18 cellular contexts compared by ENCODE assay signal in the genomic region with DNA sequence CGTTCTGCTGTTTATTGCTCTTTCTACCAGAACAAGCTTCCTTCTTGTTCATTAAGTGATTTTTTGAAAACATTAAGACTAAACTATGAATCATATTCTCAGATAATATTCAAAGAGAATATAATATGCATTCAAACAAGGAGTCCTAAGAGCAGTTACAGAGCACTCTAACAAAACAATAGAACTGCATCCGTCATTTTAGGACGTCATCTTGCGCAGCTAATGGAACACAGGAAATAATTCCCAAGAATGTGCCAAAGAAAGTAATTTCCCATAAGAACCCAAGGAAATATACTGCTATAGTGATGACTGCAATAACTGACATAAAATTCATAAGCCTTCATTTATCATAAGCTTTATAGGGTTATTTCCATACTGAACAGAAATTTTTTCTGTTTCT. TPM values are rescaled to one million over a fixed set of nuclear protein-coding genes. Genes with fewer than 3 reads are reported as not detected.
DNase-seq lines count a peak whose midpoint lies in the region; ATAC-seq, FAIRE-seq and TF ChIP-seq lines count a peak whose summit lies in the region.
"Had no signal": no experiment of that assay in that cellular context is flagged by ENCODE, and none has a peak within 500 bp of the region (broad histone marks: within the 10 kb centered on the region; RNA-seq: fewer than 3 reads in every experiment).

No MANE protein-coding gene starts in this region.

- H3F3A ChIP-seq in SK-N-SH (replicated peaks; ENCODE audit: insufficient read depth) = no peaks in the 10 kb centered on the region

- H3K27me3 ChIP-seq in SK-N-SH (ENCODE audit: insufficient read depth) (peaks cover 6% of the 10 kb centered on the region; the same call in 1 of the 2 replicates), skeletal muscle tissue (ENCODE audit: control insufficient read depth in 3 of 3, insufficient read depth in 3 of 3, low read length in 3 of 3) (no peaks in the 10 kb centered on the region)

- no peaks in the 10 kb centered on the region for H3K79me2 ChIP-seq in SK-N-SH (ENCODE audit: insufficient read depth)

- no peaks in the 10 kb centered on the region for H3K9me2 ChIP-seq in SK-N-SH

- H3K9me3 ChIP-seq in SK-N-SH = no peaks in the 10 kb centered on the region
- no peaks in the 10 kb centered on the region for H3K9me3 ChIP-seq in skeletal muscle tissue (ENCODE audit: control insufficient read depth in 3 of 3, low read length in 3 of 3)
- H3K9me3 ChIP-seq: A549 had no signal

- peak; percentile 48 for FAIRE-seq in D721Med (lab: Jason Lieb, UNC)
- FAIRE-seq: A549, G401.6, GM12891, H54 had no signal

- no peak overlapping the region for H3K4me2 ChIP-seq in SK-N-SH
- H3K4me2 ChIP-seq: A549, GM23338 had no signal

- no peaks in the 10 kb centered on the region for H3K36me3 ChIP-seq in SK-N-SH (replicated peaks in 1 of 2; ENCODE audit: control insufficient read depth in 1 of 2, insufficient read depth in 2 of 2, low read length in 1 of 2)
- H3K36me3 ChIP-seq in skeletal muscle tissue (ENCODE audit: control insufficient read depth in 3 of 3, insufficient read depth in 3 of 3, low read length in 3 of 3) = no peaks in the 10 kb centered on the region

- TF ChIP-seq CTCF in SK-N-SH (IDR thresholded peaks at IDR 0.05) (no peak), D721Med (IDR thresholded peaks at IDR 0.05; ENCODE audit: insufficient read depth, missing control alignments) (no peak)

- 81% methylated on average over 4 of the region's 4 CpGs for WGBS in SK-N-SH (ENCODE audit: low lambda C conversion rate)

- no peaks in the 10 kb centered on the region for H4K20me1 ChIP-seq in SK-N-SH (ENCODE audit: insufficient read depth)

- H2AFZ ChIP-seq in SK-N-SH (ENCODE audit: low read depth) = no peak overlapping the region
- H2AFZ ChIP-seq: GM23338 had no signal

- H3K27ac ChIP-seq in SK-N-SH (ENCODE audit: low read depth in 2 of 2, low read length in 1 of 2) (no peak overlapping the region), skeletal muscle tissue (ENCODE audit: low read depth, low read length) (peak overlapping the region; percentile 25)
- H3K27ac ChIP-seq: 22Rv1, A549, C4-2B had no signal

- no peak for TF ChIP-seq RAD21 in SK-N-SH (IDR thresholded peaks at IDR 0.05; ENCODE audit: low read length)

- H3K4me1 ChIP-seq in SK-N-SH (ENCODE audit: control insufficient read depth in 1 of 2, insufficient read depth in 2 of 2, low read depth in 1 of 2, low read length in 1 of 2) (no peaks in the 10 kb centered on the region), skeletal muscle tissue (ENCODE audit: control insufficient read depth in 3 of 3, insufficient read depth in 3 of 3, low read length in 3 of 3) (no peaks in the 10 kb centered on the region)

- H3K4me3 ChIP-seq in SK-N-SH (ENCODE audit: low read depth in 2 of 2, low read length in 1 of 2) (no peak overlapping the region), skeletal muscle tissue (ENCODE audit: low read length in 3 of 3) (no peak overlapping the region)
- H3K4me3 ChIP-seq: A549, GM23338 had no signal

- DNase-seq in SK-N-SH = no peak
- DNase-seq in D721Med (ENCODE audit: insufficient read length, low spot score) = no peak
- DNase-seq in lung microvascular endothelial cell (ENCODE audit: low read depth in 2 of 2) = peak; percentile 3 to 64
- DNase-seq in NCI-H2081 treated with DMSO at 0.1 percent for 48 hours (lab: John Stamatoyannopoulos, UW) = no peak
- DNase-seq: AML-193; Calu3; CD4-positive, alpha-beta memory T cell; HCEC 1CT had no signal

- CTCF ChIA-PET in SK-N-SH (lab: Yijun Ruan, JAX) = interaction anchor here (0.8 to 1.6 kb wide), 4 partner anchors 13 to 32 kb away, joined by 3 to 5 read pairs (median 3); no protein-coding TSS in a partner anchor

- TF ChIP-seq EP300 in SK-N-SH (IDR thresholded peaks at IDR 0.05; ENCODE audit: borderline replicate concordance in 1 of 2, low read depth in 1 of 2, low read length in 1 of 2) = no peak

- POLR2A ChIA-PET in SK-N-SH (lab: Yijun Ruan, JAX) = no interaction called here

- no peak overlapping the region for H3K9ac ChIP-seq in SK-N-SH
- H3K9ac ChIP-seq in skeletal muscle tissue (ENCODE audit: low read depth in 1 of 3, low read length in 3 of 3) = no peak overlapping the region

- ATAC-seq in SK-N-SH treated with all-trans-retinoic acid at 6 μM for 48 hours = no peak
- no peak for ATAC-seq in GM19023 (IDR thresholded peaks at IDR 0.05; ENCODE audit: unreplicated experiment)
- ATAC-seq: A549, GM23338 had no signal

TF ChIP-seq in SK-N-SH treated with all-trans-retinoic acid at 6 μM for 48 hours, 23 proteins besides CTCF, POLR2A, EP300 and RAD21:
- peak; percentile 36 for TF ChIP-seq ISL1 (CRISPR knock-in tag; IDR thresholded peaks at IDR 0.05)
- no peak for TF ChIP-seq ZNF565 (CRISPR knock-in tag; conservative IDR thresholded peaks at IDR 0.05; ENCODE audit: low read depth)
- TF ChIP-seq, protein P1, sequence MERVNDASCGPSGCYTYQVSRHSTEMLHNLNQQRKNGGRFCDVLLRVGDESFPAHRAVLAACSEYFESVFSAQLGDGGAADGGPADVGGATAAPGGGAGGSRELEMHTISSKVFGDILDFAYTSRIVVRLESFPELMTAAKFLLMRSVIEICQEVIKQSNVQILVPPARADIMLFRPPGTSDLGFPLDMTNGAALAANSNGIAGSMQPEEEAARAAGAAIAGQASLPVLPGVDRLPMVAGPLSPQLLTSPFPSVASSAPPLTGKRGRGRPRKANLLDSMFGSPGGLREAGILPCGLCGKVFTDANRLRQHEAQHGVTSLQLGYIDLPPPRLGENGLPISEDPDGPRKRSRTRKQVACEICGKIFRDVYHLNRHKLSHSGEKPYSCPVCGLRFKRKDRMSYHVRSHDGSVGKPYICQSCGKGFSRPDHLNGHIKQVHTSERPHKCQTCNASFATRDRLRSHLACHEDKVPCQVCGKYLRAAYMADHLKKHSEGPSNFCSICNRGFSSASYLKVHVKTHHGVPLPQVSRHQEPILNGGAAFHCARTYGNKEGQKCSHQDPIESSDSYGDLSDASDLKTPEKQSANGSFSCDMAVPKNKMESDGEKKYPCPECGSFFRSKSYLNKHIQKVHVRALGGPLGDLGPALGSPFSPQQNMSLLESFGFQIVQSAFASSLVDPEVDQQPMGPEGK (CRISPR knock-in tag; IDR thresholded peaks at IDR 0.05; ENCODE audit: borderline replicate concordance) = no peak
- TF ChIP-seq ZNF70 (CRISPR knock-in tag; IDR thresholded peaks at IDR 0.05) = no peak
- TF ChIP-seq ZC3H10 (CRISPR knock-in tag; IDR thresholded peaks at IDR 0.05) = no peak
- no peak for TF ChIP-seq RARB (CRISPR knock-in tag; IDR thresholded peaks at IDR 0.05)

TF ChIP-seq in SK-N-SH, 30 proteins besides CTCF, POLR2A, EP300 and RAD21:
- TF ChIP-seq IRF3 (IDR thresholded peaks at IDR 0.05; ENCODE audit: low read depth, low read length) (no peak), USF2 (IDR thresholded peaks at IDR 0.05; ENCODE audit: borderline replicate concordance, low read depth, low read length) (no peak)
TF ChIP-seq in SK-N-SH: peak in this region for 0.

RNA-seq across cellular contexts. Expression of gene CASD1, which starts 28.4 kb away (rescaled TPM):
- polyA plus RNA-seq in SK-N-SH (2012; rRNA removed) = 8.5 and 12.2 TPM in 2 replicates
- 12.8 and 16.5 TPM in 2 replicates for polyA plus RNA-seq in SK-N-SH (2012; cell fraction: cytosol; rRNA removed)
- 7.4 and 22.5 TPM in 2 replicates for polyA plus RNA-seq in SK-N-SH (2012; cell fraction: nucleus; rRNA removed)
- 11.1 and 17.9 TPM in 2 replicates for total RNA-seq in lung microvascular endothelial cell
- total RNA-seq in skeletal muscle tissue = 59.0 TPM

Comparison
In these comparisons a context has a peak if more than half of its experiments do, and no peak if none do; other contexts are left out.
1. DNase-seq: peak in lung microvascular endothelial cell (2 of 2); none in SK-N-SH (single experiment), D721Med (single experiment) and NCI-H2081 treated with DMSO at 0.1 percent for 48 hours (single experiment).